8 cellular contexts compared by ENCODE assay signal in the genomic region with DNA sequence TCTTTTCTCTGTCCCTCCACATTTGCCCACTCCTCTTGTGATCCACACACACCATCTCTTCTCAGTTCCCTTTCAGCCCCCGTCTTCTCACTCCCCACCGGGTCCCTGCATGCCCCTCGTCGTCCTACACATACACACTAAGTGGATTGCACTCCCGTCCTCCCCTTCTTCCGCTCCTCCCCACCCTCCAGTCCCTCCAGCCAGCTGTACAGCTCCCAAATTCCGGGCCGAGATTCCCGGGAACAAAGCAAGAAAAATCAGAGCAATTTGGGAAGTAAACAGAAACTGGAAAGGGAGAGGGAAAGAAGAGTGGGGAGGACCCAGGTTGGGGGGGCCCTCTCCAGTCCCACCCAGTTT. TPM values are rescaled to one million over a fixed set of nuclear protein-coding genes. Genes with fewer than 3 reads are reported as not detected.
DNase-seq lines count a peak whose midpoint lies in the region; ATAC-seq lines count a peak whose summit lies in the region.

No MANE protein-coding gene starts in this region.

- H3K27me3 ChIP-seq in BLaER1 treated with 17β-estradiol and CSF1 and Interleukin-3, amounts not matched to agents 10 nM and 100 nM, result peaks cover 0 to 22% (median 20%) of the 10 kb centered on the region in 11 experiments; a peak in 17 of 22 replicates
- H3K27me3 ChIP-seq in Karpas-422 (ENCODE audit: low read length), result 0 out of 2 replicates have a peak, but pooled peaks cover 3% of the 10 kb centered on the region

- 2% methylated on average over 9 of the region's 9 CpGs for WGBS in urinary bladder

- no peaks in the 10 kb centered on the region for H3K79me2 ChIP-seq in Karpas-422 (ENCODE audit: low read length)

- no peaks in the 10 kb centered on the region for H3K9me3 ChIP-seq in BLaER1 treated with 17β-estradiol and CSF1 and Interleukin-3, amounts not matched to agents 10 nM and 100 nM (replicated peaks in 1 of 11)
- no peaks in the 10 kb centered on the region for H3K9me3 ChIP-seq in Karpas-422 (ENCODE audit: low read length)

- ATAC-seq in HG03280 (IDR thresholded peaks at IDR 0.05; ENCODE audit: unreplicated experiment), result no peak
- ATAC-seq in HG03432 (IDR thresholded peaks at IDR 0.05; ENCODE audit: unreplicated experiment), result no peak

- peak overlapping the region; percentile 96; the same call in 1 of the 2 replicates for H2AFZ ChIP-seq in Karpas-422 (ENCODE audit: low read length)

- H3K4me2 ChIP-seq in BLaER1 treated with 17β-estradiol and CSF1 and Interleukin-3, amounts not matched to agents 10 nM and 100 nM, result peak overlapping the region; percentile 95 to 100 (median 100)
- H3K4me2 ChIP-seq in Karpas-422 (ENCODE audit: low read depth, low read length, poor library complexity, severe bottlenecking), result peak overlapping the region; percentile 76

- peak overlapping the region; percentile 44 to 74 (median 62) for H3K4me3 ChIP-seq in BLaER1 treated with 17β-estradiol and CSF1 and Interleukin-3, amounts not matched to agents 10 nM and 100 nM
- H3K4me3 ChIP-seq in Karpas-422 (ENCODE audit: low read length) (peak overlapping the region; percentile 68; the same call in 1 of the 2 replicates), urinary bladder (ENCODE audit: low read depth, low read length) (peak overlapping the region; percentile 55)

- peak overlapping the region; percentile 61 to 77 (median 69) for H3K9ac ChIP-seq in BLaER1 treated with 17β-estradiol and CSF1 and Interleukin-3, amounts not matched to agents 10 nM and 100 nM
- H3K9ac ChIP-seq in Karpas-422 (ENCODE audit: low read length), result peak overlapping the region; percentile 69

- no peaks in the 10 kb centered on the region for H3K36me3 ChIP-seq in BLaER1 treated with 17β-estradiol and CSF1 and Interleukin-3, amounts not matched to agents 10 nM and 100 nM
- no peaks in the 10 kb centered on the region for H3K36me3 ChIP-seq in Karpas-422 (ENCODE audit: insufficient read depth, low read length)
- H3K36me3 ChIP-seq in urinary bladder (ENCODE audit: insufficient read depth), result no peaks in the 10 kb centered on the region

- no peaks in the 10 kb centered on the region for H3K9me2 ChIP-seq in Karpas-422 (replicated peaks; ENCODE audit: insufficient read depth, low read length)

- no peaks in the 10 kb centered on the region; a peak in 1 of 22 replicates for H4K20me1 ChIP-seq in BLaER1 treated with 17β-estradiol and CSF1 and Interleukin-3, amounts not matched to agents 10 nM and 100 nM
- no peaks in the 10 kb centered on the region for H4K20me1 ChIP-seq in Karpas-422 (ENCODE audit: insufficient read depth, low read depth, low read length)

- H3K4me1 ChIP-seq in BLaER1 treated with 17β-estradiol and CSF1 and Interleukin-3, amounts not matched to agents 10 nM and 100 nM, result peaks cover 25 to 81% (median 45%) of the 10 kb centered on the region in 10 experiments
- H3K4me1 ChIP-seq in Karpas-422 (ENCODE audit: low read length) (peaks cover 21% of the 10 kb centered on the region), urinary bladder (ENCODE audit: insufficient read depth) (no peaks in the 10 kb centered on the region)

- DNase-seq in Karpas-422 (no peak), cerebellum (ENCODE audit: low spot score) (peak; percentile 27), medulla oblongata (ENCODE audit: extremely low spot score) (peak; percentile 10), SKM-1 treated with dmso at 0.1 percent for 144 hours (lab: John Stamatoyannopoulos, UW; ENCODE audit: unreplicated experiment) (no peak)

- peak overlapping the region in 7 of 11 experiments; percentile 38 to 70 (median 53); a peak in 11 of 22 replicates for H3K27ac ChIP-seq in BLaER1 treated with 17β-estradiol and CSF1 and Interleukin-3, amounts not matched to agents 10 nM and 100 nM
- H3K27ac ChIP-seq in Karpas-422 (ENCODE audit: low read length), result no peak overlapping the region
- peak overlapping the region; percentile 84 for H3K27ac ChIP-seq in urinary bladder (ENCODE audit: low read depth)

RNA-seq across cellular contexts. Expression of gene IGFBP6, which starts 0.3 kb away (rescaled TPM):
- 0.54 TPM in 1 of 2 replicates, not detected in the other for total RNA-seq in Karpas-422 (2014; rRNA removed; shearing (Covaris generic); ENCODE audit: low replicate concordance)
- total RNA-seq in cerebellum (5.5 TPM), urinary bladder (39.8 TPM)
- polyA plus RNA-seq in urinary bladder, result 461 TPM

RNA-seq across cellular contexts. Expression of gene SOAT2, which starts 6.1 kb away (rescaled TPM):
- total RNA-seq in Karpas-422 (2014; rRNA removed; shearing (Covaris generic); ENCODE audit: low replicate concordance), result not detected in 2 replicates
- total RNA-seq in cerebellum (0.27 TPM), urinary bladder (not detected)
- polyA plus RNA-seq in urinary bladder, result 0.30 TPM

RNA-seq across cellular contexts. Expression of gene SPRYD3, which starts 18.0 kb away (rescaled TPM):
- 11.1 and 17.4 TPM in 2 replicates for total RNA-seq in Karpas-422 (2014; rRNA removed; shearing (Covaris generic); ENCODE audit: low replicate concordance)
- total RNA-seq in cerebellum (16.0 TPM), urinary bladder (9.0 TPM)
- 66.3 TPM for polyA plus RNA-seq in urinary bladder

RNA-seq across cellular contexts. Expression of gene TNS2, which starts 47.3 kb away (rescaled TPM):
- 0.48 TPM in 1 of 2 replicates, not detected in the other for total RNA-seq in Karpas-422 (2014; rRNA removed; shearing (Covaris generic); ENCODE audit: low replicate concordance)
- total RNA-seq in cerebellum, result 26.7 TPM
- total RNA-seq in urinary bladder, result 57.9 TPM
- polyA plus RNA-seq in urinary bladder, result 178 TPM

Comparison
In these comparisons a context has a peak if more than half of its experiments do, and no peak if none do; other contexts are left out.
1. DNase-seq: peak in cerebellum (single experiment) and medulla oblongata (single experiment); none in Karpas-422 (single experiment) and SKM-1 treated with dmso at 0.1 percent for 144 hours (single experiment).
2. Peak in every context shown above with its lines, with median percentiles within 50 percentile points of each other: H3K4me3 ChIP-seq.